Comparison of ENCODE assay signal across 24 cellular contexts in the genomic region with DNA sequence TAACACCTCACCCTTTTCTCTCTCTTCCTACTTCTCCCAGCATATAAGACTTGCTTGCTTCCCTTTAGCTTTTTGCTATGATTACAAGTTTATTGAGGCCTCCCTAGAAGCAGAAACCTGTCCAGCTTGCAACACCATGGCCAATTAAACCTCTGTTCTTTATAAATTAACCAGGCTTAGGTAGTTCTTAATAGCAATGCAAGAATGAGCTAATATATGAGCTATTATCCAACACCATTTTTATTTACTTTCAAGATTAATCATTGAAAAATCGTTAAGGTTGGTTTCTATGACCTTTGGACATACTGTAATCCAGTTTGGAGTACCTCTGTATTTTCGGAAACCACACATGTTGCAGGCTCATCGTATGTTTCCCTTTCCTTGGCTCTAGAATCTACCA.
"Had no signal": no experiment of that assay in that cellular context is flagged by ENCODE, and none has a peak within 500 bp of the region (broad histone marks: within the 10 kb centered on the region; RNA-seq: fewer than 3 reads in every experiment).

No MANE protein-coding gene starts in this region.

- ATAC-seq: activated T-helper 17 cell treated with anti-CD3 and anti-CD28 coated beads, Interleukin-2, amount 50 U/mL, for 72 hours; Panc1 had no signal

- H3K4me3 ChIP-seq: MG63, SJCRH30 had no signal

- DNase-seq: activated CD4-positive, alpha-beta memory T cell treated with anti-CD3 and anti-CD28 coated beads, Interleukin-2, amount 10 ng/mL, durations not matched to agents 7 days and 5 days; activated CD4-positive, alpha-beta T cell treated with anti-CD3 and anti-CD28 coated beads, Interleukin-2, amount 10 ng/mL, durations not matched to agents 7 days and 5 days; activated CD4-positive, CD25-positive, alpha-beta regulatory T cell; activated gamma-delta T cell; activated naive CD4-positive, alpha-beta T cell treated with anti-CD3 and anti-CD28 coated beads, Interleukin-2, amount 10 ng/mL, durations not matched to agents 7 days and 5 days; activated naive CD8-positive, alpha-beta T cell treated with anti-CD3 and anti-CD28 coated beads for 36 hours; activated T-cell treated with anti-CD3 and anti-CD28 coated beads for 4 hours; activated T-cell treated with anti-CD3 and anti-CD28 coated beads, Interleukin-2, amount 50 U/mL, for 48 hours; MG63; MV-4-11; NCI-H1092 treated with DMSO at 0.1 percent for 48 hours; NCI-H1417 treated with DMSO at 0.1 percent for 48 hours; NCI-H1694; NCI-H2029 treated with DMSO at 0.1 percent for 48 hours; NCI-H510A treated with DMSO at 0.1 percent for 48 hours; NCI-H69; NK-92 treated with Interleukin-12 subunit alpha and Interleukin-12 subunit beta, amount 100 ng/mL, for 24 hours; OCI-M1; Right ventricle myocardium superior; SJCRH30; SK-N-SH; T-helper 1 cell had no signal
